7 cellular contexts compared by ENCODE assay signal in genomic region chr9:105901514-105902109, GRCh38.
A peak's percentile ranks its signal among the peaks of the same experiment; 100 is the strongest.
DNase-seq lines count a peak whose midpoint lies in the region; ATAC-seq and TF ChIP-seq lines count a peak whose summit lies in the region.

No MANE protein-coding gene starts in this region.

- H3K27me3 Mint-ChIP-seq in GM23338 (ENCODE audit: insufficient read depth, low read depth, poor library complexity), result peaks cover 3% of the 10 kb centered on the region

- TF ChIP-seq CTCF in GM12873 (IDR thresholded peaks at IDR 0.05; ENCODE audit: insufficient read depth, low read depth, low read length, missing control alignments) (peak; percentile 76), GM23338 (conservative IDR thresholded peaks at IDR 0.05; ENCODE audit: low read depth in 2 of 2) (peak; percentile 87 to 95), brain microvascular endothelial cell (IDR thresholded peaks at IDR 0.05; ENCODE audit: low read depth, low read length, missing control alignments) (peak; percentile 90), uterus (IDR thresholded peaks at IDR 0.05) (peak; percentile 19 to 67 (median 36))

- TF ChIP-seq POLR2A in uterus (IDR thresholded peaks at IDR 0.05), result no peak

- peaks cover 7% of the 10 kb centered on the region for H3K9me3 Mint-ChIP-seq in GM23338

- H3K27me3 ChIP-seq in GM23338 (ENCODE audit: insufficient read depth) (no peaks in the 10 kb centered on the region), brain microvascular endothelial cell (replicated peaks) (no peaks in the 10 kb centered on the region), uterus (no peaks in the 10 kb centered on the region)

- no peaks in the 10 kb centered on the region; the same call in 2 of the 3 replicates for H3K4me1 Mint-ChIP-seq in GM23338

- no peak overlapping the region for H3K4me2 ChIP-seq in GM23338

- intact Hi-C loops in left colon (cut with DNase I, micrococcal nuclease) (no loop called here), uterus (cut with DNase I; ENCODE audit: low total_unique reads) (no loop called here)

- H4K20me1 ChIP-seq in GM23338 (replicated peaks; ENCODE audit: insufficient read depth), result no peaks in the 10 kb centered on the region

- H3K36me3 ChIP-seq in GM23338 (ENCODE audit: insufficient read depth) (no peaks in the 10 kb centered on the region), brain microvascular endothelial cell (replicated peaks) (no peaks in the 10 kb centered on the region), uterus (no peaks in the 10 kb centered on the region)

- peak overlapping the region; percentile 92 for H2AFZ ChIP-seq in GM23338

- H3K27ac Mint-ChIP-seq in GM23338, result peak overlapping the region; percentile 75

- H3K9me3 ChIP-seq in uterus, result no peaks in the 10 kb centered on the region

- peaks cover 11% of the 10 kb centered on the region for H3K36me3 Mint-ChIP-seq in GM23338 (ENCODE audit: low read depth)

- peaks cover 7% of the 10 kb centered on the region for H3K9me2 ChIP-seq in GM23338 (ENCODE audit: insufficient read depth)

- no peaks in the 10 kb centered on the region for H3K79me2 ChIP-seq in GM23338 (replicated peaks; ENCODE audit: insufficient read depth)

- ATAC-seq in GM23338, result peak; percentile 100
- peak; percentile 77 for ATAC-seq in left colon

- DNase-seq in GM23338 (ENCODE audit: low spot score) (peak; percentile 84), NCI-H1694 (lab: John Stamatoyannopoulos, UW) (peak; percentile 28), brain microvascular endothelial cell (peak; percentile 24), left colon (peak in 1 of 2 donors; percentile 16), uterus (no peak), HCEC 1CT (no peak)

- in situ Hi-C loops in brain microvascular endothelial cell (cut with HindIII; ENCODE audit: low pct_ligation_motif_present, low sequenced_read_pairs), result no loop called here

- no peak overlapping the region for H3K27ac ChIP-seq in GM23338 (ENCODE audit: low read depth)
- H3K27ac ChIP-seq in brain microvascular endothelial cell, result no peak overlapping the region
- no peak overlapping the region for H3K27ac ChIP-seq in uterus

- H3K4me1 ChIP-seq in GM23338 (ENCODE audit: insufficient read depth) (no peaks in the 10 kb centered on the region), uterus (no peaks in the 10 kb centered on the region)

- H3K4me3 ChIP-seq in GM23338, result no peak overlapping the region
- H3K4me3 ChIP-seq in brain microvascular endothelial cell (ENCODE audit: low read depth, low read length), result no peak overlapping the region
- H3K4me3 ChIP-seq in uterus, result no peak overlapping the region

- no peaks in the 10 kb centered on the region for H3F3A ChIP-seq in GM23338 (replicated peaks; ENCODE audit: low read depth)

- no peak overlapping the region for H3K4me3 Mint-ChIP-seq in GM23338

TF ChIP-seq in GM23338, 12 proteins besides CTCF, POLR2A, EP300 and RAD21:
- TF ChIP-seq ZNF114 (CRISPR knock-in tag; IDR thresholded peaks at IDR 0.05), result no peak
- TF ChIP-seq NANOG (IDR thresholded peaks at IDR 0.05; ENCODE audit: borderline replicate concordance), result no peak
- TF ChIP-seq, protein P1, sequence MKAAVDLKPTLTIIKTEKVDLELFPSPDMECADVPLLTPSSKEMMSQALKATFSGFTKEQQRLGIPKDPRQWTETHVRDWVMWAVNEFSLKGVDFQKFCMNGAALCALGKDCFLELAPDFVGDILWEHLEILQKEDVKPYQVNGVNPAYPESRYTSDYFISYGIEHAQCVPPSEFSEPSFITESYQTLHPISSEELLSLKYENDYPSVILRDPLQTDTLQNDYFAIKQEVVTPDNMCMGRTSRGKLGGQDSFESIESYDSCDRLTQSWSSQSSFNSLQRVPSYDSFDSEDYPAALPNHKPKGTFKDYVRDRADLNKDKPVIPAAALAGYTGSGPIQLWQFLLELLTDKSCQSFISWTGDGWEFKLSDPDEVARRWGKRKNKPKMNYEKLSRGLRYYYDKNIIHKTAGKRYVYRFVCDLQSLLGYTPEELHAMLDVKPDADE (IDR thresholded peaks at IDR 0.05), result no peak
- TF ChIP-seq, protein P2, sequence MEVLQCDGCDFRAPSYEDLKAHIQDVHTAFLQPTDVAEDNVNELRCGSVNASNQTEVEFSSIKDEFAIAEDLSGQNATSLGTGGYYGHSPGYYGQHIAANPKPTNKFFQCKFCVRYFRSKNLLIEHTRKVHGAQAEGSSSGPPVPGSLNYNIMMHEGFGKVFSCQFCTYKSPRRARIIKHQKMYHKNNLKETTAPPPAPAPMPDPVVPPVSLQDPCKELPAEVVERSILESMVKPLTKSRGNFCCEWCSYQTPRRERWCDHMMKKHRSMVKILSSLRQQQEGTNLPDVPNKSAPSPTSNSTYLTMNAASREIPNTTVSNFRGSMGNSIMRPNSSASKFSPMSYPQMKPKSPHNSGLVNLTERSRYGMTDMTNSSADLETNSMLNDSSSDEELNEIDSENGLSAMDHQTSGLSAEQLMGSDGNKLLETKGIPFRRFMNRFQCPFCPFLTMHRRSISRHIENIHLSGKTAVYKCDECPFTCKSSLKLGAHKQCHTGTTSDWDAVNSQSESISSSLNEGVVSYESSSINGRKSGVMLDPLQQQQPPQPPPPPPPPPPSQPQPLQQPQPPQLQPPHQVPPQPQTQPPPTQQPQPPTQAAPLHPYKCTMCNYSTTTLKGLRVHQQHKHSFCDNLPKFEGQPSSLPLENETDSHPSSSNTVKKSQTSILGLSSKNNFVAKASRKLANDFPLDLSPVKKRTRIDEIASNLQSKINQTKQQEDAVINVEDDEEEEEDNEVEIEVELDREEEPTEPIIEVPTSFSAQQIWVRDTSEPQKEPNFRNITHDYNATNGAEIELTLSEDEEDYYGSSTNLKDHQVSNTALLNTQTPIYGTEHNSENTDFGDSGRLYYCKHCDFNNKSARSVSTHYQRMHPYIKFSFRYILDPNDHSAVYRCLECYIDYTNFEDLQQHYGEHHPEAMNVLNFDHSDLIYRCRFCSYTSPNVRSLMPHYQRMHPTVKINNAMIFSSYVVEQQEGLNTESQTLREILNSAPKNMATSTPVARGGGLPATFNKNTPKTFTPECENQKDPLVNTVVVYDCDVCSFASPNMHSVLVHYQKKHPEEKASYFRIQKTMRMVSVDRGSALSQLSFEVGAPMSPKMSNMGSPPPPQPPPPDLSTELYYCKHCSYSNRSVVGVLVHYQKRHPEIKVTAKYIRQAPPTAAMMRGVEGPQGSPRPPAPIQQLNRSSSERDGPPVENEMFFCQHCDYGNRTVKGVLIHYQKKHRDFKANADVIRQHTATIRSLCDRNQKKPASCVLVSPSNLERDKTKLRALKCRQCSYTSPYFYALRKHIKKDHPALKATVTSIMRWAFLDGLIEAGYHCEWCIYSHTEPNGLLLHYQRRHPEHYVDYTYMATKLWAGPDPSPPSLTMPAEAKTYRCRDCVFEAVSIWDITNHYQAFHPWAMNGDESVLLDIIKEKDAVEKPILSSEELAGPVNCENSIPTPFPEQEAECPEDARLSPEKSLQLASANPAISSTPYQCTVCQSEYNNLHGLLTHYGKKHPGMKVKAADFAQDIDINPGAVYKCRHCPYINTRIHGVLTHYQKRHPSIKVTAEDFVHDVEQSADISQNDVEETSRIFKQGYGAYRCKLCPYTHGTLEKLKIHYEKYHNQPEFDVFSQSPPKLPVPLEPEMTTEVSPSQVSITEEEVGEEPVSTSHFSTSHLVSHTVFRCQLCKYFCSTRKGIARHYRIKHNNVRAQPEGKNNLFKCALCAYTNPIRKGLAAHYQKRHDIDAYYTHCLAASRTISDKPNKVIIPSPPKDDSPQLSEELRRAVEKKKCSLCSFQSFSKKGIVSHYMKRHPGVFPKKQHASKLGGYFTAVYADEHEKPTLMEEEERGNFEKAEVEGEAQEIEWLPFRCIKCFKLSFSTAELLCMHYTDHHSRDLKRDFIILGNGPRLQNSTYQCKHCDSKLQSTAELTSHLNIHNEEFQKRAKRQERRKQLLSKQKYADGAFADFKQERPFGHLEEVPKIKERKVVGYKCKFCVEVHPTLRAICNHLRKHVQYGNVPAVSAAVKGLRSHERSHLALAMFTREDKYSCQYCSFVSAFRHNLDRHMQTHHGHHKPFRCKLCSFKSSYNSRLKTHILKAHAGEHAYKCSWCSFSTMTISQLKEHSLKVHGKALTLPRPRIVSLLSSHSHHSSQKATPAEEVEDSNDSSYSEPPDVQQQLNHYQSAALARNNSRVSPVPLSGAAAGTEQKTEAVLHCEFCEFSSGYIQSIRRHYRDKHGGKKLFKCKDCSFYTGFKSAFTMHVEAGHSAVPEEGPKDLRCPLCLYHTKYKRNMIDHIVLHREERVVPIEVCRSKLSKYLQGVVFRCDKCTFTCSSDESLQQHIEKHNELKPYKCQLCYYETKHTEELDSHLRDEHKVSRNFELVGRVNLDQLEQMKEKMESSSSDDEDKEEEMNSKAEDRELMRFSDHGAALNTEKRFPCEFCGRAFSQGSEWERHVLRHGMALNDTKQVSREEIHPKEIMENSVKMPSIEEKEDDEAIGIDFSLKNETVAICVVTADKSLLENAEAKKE (CRISPR knock-in tag; IDR thresholded peaks at IDR 0.05), result no peak
TF ChIP-seq in GM23338: peak in this region for 0.

Comparison
In these comparisons a context has a peak if more than half of its experiments do, and no peak if none do; other contexts are left out.
1. CTCF ChIP-seq: peak in every context shown above with its lines; median percentile 91 in GM23338; 90 in brain microvascular endothelial cell; 76 in GM12873; 36 in uterus.
2. DNase-seq: peak in GM23338 (single experiment), NCI-H1694 (single experiment) and brain microvascular endothelial cell (single experiment); none in uterus (0 of 2) and HCEC 1CT (single experiment).